In the genomic region with DNA sequence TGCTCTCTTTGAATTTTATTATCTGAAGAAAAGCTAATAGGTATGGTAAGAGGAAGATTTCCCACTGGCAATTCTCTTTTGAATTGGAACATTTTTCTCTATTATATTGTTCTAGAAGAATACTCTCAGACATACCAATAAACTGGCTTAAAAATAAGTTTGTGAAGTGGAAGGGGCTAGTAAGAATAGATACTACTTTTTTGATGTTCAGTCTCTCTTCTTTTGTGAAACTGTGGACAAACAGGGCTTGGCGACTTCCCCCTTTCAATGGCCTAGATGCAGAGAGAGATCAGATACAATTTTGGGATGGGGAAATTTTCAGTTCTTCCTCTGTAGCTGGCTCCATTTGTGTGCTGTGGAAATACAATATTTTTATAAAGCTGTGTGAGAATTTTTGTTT, we compare ENCODE assay signal across 10 cellular contexts. TPM values are rescaled to one million over a fixed set of nuclear protein-coding genes. Genes with fewer than 3 reads are reported as not detected.
A peak's percentile ranks its signal among the peaks of the same experiment; 100 is the strongest.
DNase-seq lines count a peak whose midpoint lies in the region; ATAC-seq and TF ChIP-seq lines count a peak whose summit lies in the region.
"Had no signal": no experiment of that assay in that cellular context is flagged by ENCODE, and none has a peak within 500 bp of the region (broad histone marks: within the 10 kb centered on the region; RNA-seq: fewer than 3 reads in every experiment).

No MANE protein-coding gene starts in this region.

- no peak overlapping the region for H3K14ac ChIP-seq in mesenchymal stem cell (ENCODE audit: low read length in 2 of 2)

- no peak overlapping the region for H2BK5ac ChIP-seq in mesenchymal stem cell (ENCODE audit: low read depth, low read length, poor library complexity, severe bottlenecking)

- H3K79me1 ChIP-seq in mesenchymal stem cell (replicated peaks; ENCODE audit: low read length, poor library complexity, severe bottlenecking) = peaks cover 7% of the 10 kb centered on the region

- H3K4ac ChIP-seq in mesenchymal stem cell (ENCODE audit: low read depth in 1 of 2, low read length in 2 of 2) = no peak overlapping the region

- H3F3A ChIP-seq in SK-N-SH (replicated peaks; ENCODE audit: insufficient read depth) = peaks cover 5% of the 10 kb centered on the region

- CTCF ChIA-PET in SK-N-SH (lab: Yijun Ruan, JAX) = interaction anchor here (1.1 to 1.9 kb wide), 2 partner anchors 213 to 225 kb away, joined by 5 read pairs; no protein-coding TSS in a partner anchor

- peak overlapping the region; percentile 25; the same call in 1 of the 2 replicates for H2AFZ ChIP-seq in SK-N-SH (ENCODE audit: low read depth)
- H2AFZ ChIP-seq in mesenchymal stem cell (ENCODE audit: low read depth, low read length) = no peak overlapping the region

- H3K9me2 ChIP-seq in SK-N-SH = no peaks in the 10 kb centered on the region; the same call in 1 of the 2 replicates

- no peak for TF ChIP-seq RAD21 in SK-N-SH (IDR thresholded peaks at IDR 0.05; ENCODE audit: low read length)

- POLR2A ChIA-PET in SK-N-SH (lab: Yijun Ruan, JAX) = interaction anchor here (0.6 kb wide), 1 partner anchor 1121 kb away, joined by 3 read pairs; no protein-coding TSS in a partner anchor

- H3K36me3 ChIP-seq in SK-N-SH (replicated peaks in 1 of 2; ENCODE audit: control insufficient read depth in 1 of 2, insufficient read depth in 2 of 2, low read length in 1 of 2) (peaks cover 0 to 10% of the 10 kb centered on the region in 2 experiments), mesenchymal stem cell (ENCODE audit: control insufficient read depth in 1 of 2, insufficient read depth in 2 of 2, low read depth in 1 of 2, low read length in 2 of 2) (no peaks in the 10 kb centered on the region), upper lobe of left lung (no peaks in the 10 kb centered on the region)

- no peak overlapping the region for H3K18ac ChIP-seq in mesenchymal stem cell (ENCODE audit: low read depth in 1 of 2, low read length in 2 of 2)

- H3K79me2 ChIP-seq in SK-N-SH (ENCODE audit: insufficient read depth) = peaks cover 33% of the 10 kb centered on the region

- H4K91ac ChIP-seq in mesenchymal stem cell (ENCODE audit: low read length) = no peak overlapping the region

- H4K20me1 ChIP-seq in SK-N-SH (ENCODE audit: insufficient read depth) = no peaks in the 10 kb centered on the region; the same call in 1 of the 2 replicates

- H2BK12ac ChIP-seq in mesenchymal stem cell (ENCODE audit: low read length in 2 of 2) = no peak overlapping the region

- no peak for DNase-seq in SK-N-SH
- peak in 1 of 61 donors; percentile 6 for DNase-seq in caudate nucleus (lab: John Stamatoyannopoulos, UW)
- DNase-seq in mesenchymal stem cell = no peak
- no peak for DNase-seq in upper lobe of left lung
- no peak for DNase-seq in GM19240 (ENCODE audit: insufficient read length, low spot score)
- DNase-seq in hippocampal formation (lab: John Stamatoyannopoulos, UW) = no peak
- DNase-seq: activated B cell treated with CpG ODN at 0.5 μM for 24 hours; effector CD4-positive, alpha-beta T cell had no signal

- H2BK120ac ChIP-seq in mesenchymal stem cell (ENCODE audit: low read depth, low read length) = no peak overlapping the region

- H3K4me3 ChIP-seq in SK-N-SH (ENCODE audit: low read depth in 2 of 2, low read length in 1 of 2) (peak overlapping the region; percentile 76 to 88; a peak in 3 of 4 replicates), mesenchymal stem cell (ENCODE audit: insufficient read depth in 1 of 2, low read depth in 1 of 2, low read length in 2 of 2) (peak overlapping the region in 1 of 2 experiments; percentile 86), upper lobe of left lung (peak overlapping the region in 3 of 4 donors; percentile 66 to 82 (median 74))

- H3K27ac ChIP-seq in SK-N-SH (ENCODE audit: low read depth in 2 of 2, low read length in 1 of 2) (peak overlapping the region in 1 of 2 experiments; percentile 68; a peak in 1 of 4 replicates), caudate nucleus (ENCODE audit: low read depth, low read length) (peak overlapping the region; percentile 89), mesenchymal stem cell (ENCODE audit: low read length, poor library complexity, severe bottlenecking) (no peak overlapping the region), upper lobe of left lung (peak overlapping the region; percentile 60 to 89 (median 82))

- H3K4me1 ChIP-seq in SK-N-SH (ENCODE audit: control insufficient read depth in 1 of 2, insufficient read depth in 2 of 2, low read depth in 1 of 2, low read length in 1 of 2) (peaks cover 4 to 14% of the 10 kb centered on the region in 2 experiments; a peak in 1 of 4 replicates), mesenchymal stem cell (ENCODE audit: control insufficient read depth, insufficient read depth, low read depth, low read length) (no peaks in the 10 kb centered on the region), upper lobe of left lung (peaks cover 3 to 34% (median 6%) of the 10 kb centered on the region in 4 donors)

- TF ChIP-seq EP300 in SK-N-SH (IDR thresholded peaks at IDR 0.05; ENCODE audit: borderline replicate concordance in 1 of 2, low read depth in 1 of 2, low read length in 1 of 2) = no peak
- no peak for TF ChIP-seq EP300 in upper lobe of left lung (IDR thresholded peaks at IDR 0.05)

- no peak overlapping the region for H2AK5ac ChIP-seq in mesenchymal stem cell (ENCODE audit: low read length, severe bottlenecking)

- H3K9me3 ChIP-seq in SK-N-SH = no peaks in the 10 kb centered on the region
- H3K9me3 ChIP-seq in mesenchymal stem cell (ENCODE audit: control insufficient read depth, low read length) = no peaks in the 10 kb centered on the region
- H3K9me3 ChIP-seq in upper lobe of left lung = no peaks in the 10 kb centered on the region

- TF ChIP-seq CTCF in SK-N-SH (IDR thresholded peaks at IDR 0.05) (no peak), upper lobe of left lung (IDR thresholded peaks at IDR 0.05) (no peak)

- 50% methylated on average over 1 of the region's 1 CpG for WGBS in SK-N-SH (ENCODE audit: low lambda C conversion rate)
- 0% methylated on average over 1 of the region's 1 CpG for WGBS in mesenchymal stem cell
- WGBS in upper lobe of left lung, 2 donors = 0 to 15% methylated on average over 1 of the region's 1 CpG

- H3K9ac ChIP-seq in SK-N-SH (peak overlapping the region; percentile 66), mesenchymal stem cell (ENCODE audit: low read length) (peak overlapping the region; percentile 98)

- H4K8ac ChIP-seq in mesenchymal stem cell (ENCODE audit: low read length) = no peak overlapping the region

- no peak overlapping the region for H2BK15ac ChIP-seq in mesenchymal stem cell (ENCODE audit: low read depth, poor library complexity, severe bottlenecking)

- no peak overlapping the region for H3K23ac ChIP-seq in mesenchymal stem cell (ENCODE audit: low read length in 2 of 2)

- H3K4me2 ChIP-seq in SK-N-SH = peak overlapping the region; percentile 78
- H3K4me2 ChIP-seq in mesenchymal stem cell (ENCODE audit: low read length, poor library complexity, severe bottlenecking) = peak overlapping the region; percentile 65

- no peak for TF ChIP-seq POLR2A in upper lobe of left lung (IDR thresholded peaks at IDR 0.05)

- ATAC-seq in SK-N-SH treated with all-trans-retinoic acid at 6 μM for 48 hours = no peak
- ATAC-seq in upper lobe of left lung (ENCODE audit: low FRiP score in 2 of 2) = no peak
- no peak for ATAC-seq in HG03571 (IDR thresholded peaks at IDR 0.05; ENCODE audit: unreplicated experiment)

- H3K27me3 ChIP-seq in SK-N-SH (ENCODE audit: insufficient read depth) = no peaks in the 10 kb centered on the region
- H3K27me3 ChIP-seq in mesenchymal stem cell (ENCODE audit: control insufficient read depth in 1 of 2, insufficient read depth in 1 of 2, low read length in 2 of 2) = no peaks in the 10 kb centered on the region
- H3K27me3 ChIP-seq in upper lobe of left lung = no peaks in the 10 kb centered on the region

TF ChIP-seq in SK-N-SH, 30 proteins besides CTCF, POLR2A, EP300 and RAD21 (continues in another document):
- TF ChIP-seq, protein P1, sequence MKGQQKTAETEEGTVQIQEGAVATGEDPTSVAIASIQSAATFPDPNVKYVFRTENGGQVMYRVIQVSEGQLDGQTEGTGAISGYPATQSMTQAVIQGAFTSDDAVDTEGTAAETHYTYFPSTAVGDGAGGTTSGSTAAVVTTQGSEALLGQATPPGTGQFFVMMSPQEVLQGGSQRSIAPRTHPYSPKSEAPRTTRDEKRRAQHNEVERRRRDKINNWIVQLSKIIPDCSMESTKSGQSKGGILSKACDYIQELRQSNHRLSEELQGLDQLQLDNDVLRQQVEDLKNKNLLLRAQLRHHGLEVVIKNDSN (IDR thresholded peaks at IDR 0.05; ENCODE audit: borderline replicate concordance, low read depth) = no peak
- no peak for TF ChIP-seq FOSL2 (IDR thresholded peaks at IDR 0.05; ENCODE audit: borderline replicate concordance, low read depth)
- TF ChIP-seq RXRA (IDR thresholded peaks at IDR 0.05; ENCODE audit: borderline replicate concordance, low read depth) = no peak

TF ChIP-seq in SK-N-SH treated with all-trans-retinoic acid at 6 μM for 48 hours, 23 proteins besides CTCF, POLR2A, EP300 and RAD21:
- TF ChIP-seq, protein P2, sequence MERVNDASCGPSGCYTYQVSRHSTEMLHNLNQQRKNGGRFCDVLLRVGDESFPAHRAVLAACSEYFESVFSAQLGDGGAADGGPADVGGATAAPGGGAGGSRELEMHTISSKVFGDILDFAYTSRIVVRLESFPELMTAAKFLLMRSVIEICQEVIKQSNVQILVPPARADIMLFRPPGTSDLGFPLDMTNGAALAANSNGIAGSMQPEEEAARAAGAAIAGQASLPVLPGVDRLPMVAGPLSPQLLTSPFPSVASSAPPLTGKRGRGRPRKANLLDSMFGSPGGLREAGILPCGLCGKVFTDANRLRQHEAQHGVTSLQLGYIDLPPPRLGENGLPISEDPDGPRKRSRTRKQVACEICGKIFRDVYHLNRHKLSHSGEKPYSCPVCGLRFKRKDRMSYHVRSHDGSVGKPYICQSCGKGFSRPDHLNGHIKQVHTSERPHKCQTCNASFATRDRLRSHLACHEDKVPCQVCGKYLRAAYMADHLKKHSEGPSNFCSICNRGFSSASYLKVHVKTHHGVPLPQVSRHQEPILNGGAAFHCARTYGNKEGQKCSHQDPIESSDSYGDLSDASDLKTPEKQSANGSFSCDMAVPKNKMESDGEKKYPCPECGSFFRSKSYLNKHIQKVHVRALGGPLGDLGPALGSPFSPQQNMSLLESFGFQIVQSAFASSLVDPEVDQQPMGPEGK (CRISPR knock-in tag; IDR thresholded peaks at IDR 0.05; ENCODE audit: borderline replicate concordance) = no peak

RNA-seq across cellular contexts. Expression of a gene that starts 2.5 kb away (rescaled TPM):
- 25.3 and 27.0 TPM in 2 replicates for polyA plus RNA-seq in SK-N-SH (2012; rRNA removed)
- 18.4 and 24.2 TPM in 2 replicates for polyA plus RNA-seq in SK-N-SH (2012; cell fraction: cytosol; rRNA removed)
- polyA plus RNA-seq in SK-N-SH (2012; cell fraction: nucleus; rRNA removed) = 14.8 and 23.2 TPM in 2 replicates
- polyA plus RNA-seq in mesenchymal stem cell (2013, experiment 1 of 2) = 32.7 TPM
- polyA plus RNA-seq in mesenchymal stem cell (2013, experiment 2 of 2) = 33.2 TPM
- 10 to 100 TPM; 17.8 to 59.6 (median 38.3) TPM for total RNA-seq in upper lobe of left lung
- total RNA-seq: activated B cell treated with CpG ODN at 0.5 μM for 24 hours had no signal
